1 cellular context compared by ENCODE assay signal in genomic region chr7:47782792-47783191, GRCh38.
TF ChIP-seq lines count a peak whose summit lies in the region.

No MANE protein-coding gene starts in this region.

TF ChIP-seq in SK-N-SH, 30 proteins besides CTCF, POLR2A, EP300 and RAD21 (continued from another document):
- TF ChIP-seq IRF3 (IDR thresholded peaks at IDR 0.05; ENCODE audit: low read depth, low read length) (no peak), MXI1 (IDR thresholded peaks at IDR 0.05; ENCODE audit: low read depth, low read length) (no peak), REST (IDR thresholded peaks at IDR 0.05; ENCODE audit: low read depth, low read length) (no peak), POLR2AphosphoS5 (IDR thresholded peaks at IDR 0.05; ENCODE audit: low read depth, low read length) (no peak), ZBTB33 (IDR thresholded peaks at IDR 0.05; ENCODE audit: borderline replicate concordance, low read depth) (no peak), CHD2 (IDR thresholded peaks at IDR 0.05; ENCODE audit: low read length, partially characterized antibody) (no peak), NRF1 (IDR thresholded peaks at IDR 0.05; ENCODE audit: low read depth, low read length) (no peak), RCOR1 (IDR thresholded peaks at IDR 0.05; ENCODE audit: low read length) (no peak), RFX5 (IDR thresholded peaks at IDR 0.05; ENCODE audit: low read length) (no peak), FOXM1 (IDR thresholded peaks at IDR 0.05; ENCODE audit: low read depth) (no peak), GATA2 (CRISPR knock-in tag; IDR thresholded peaks at IDR 0.05) (no peak), EZH2phosphoT487 (IDR thresholded peaks at IDR 0.05; ENCODE audit: borderline replicate concordance, low read depth) (no peak), PBX3 (IDR thresholded peaks at IDR 0.05) (no peak)
